In genomic region chr20:44120676-44121425, GRCh38 we compare ENCODE assay signal across 30 cellular contexts.
"Had no signal": no experiment of that assay in that cellular context is flagged by ENCODE, and none has a peak within 500 bp of the region (broad histone marks: within the 10 kb centered on the region; RNA-seq: fewer than 3 reads in every experiment).

No MANE protein-coding gene starts in this region.

- DNase-seq: activated CD4-positive, alpha-beta memory T cell treated with anti-CD3 and anti-CD28 coated beads, Interleukin-2, amount 10 ng/mL, durations not matched to agents 7 days and 5 days; activated CD4-positive, alpha-beta T cell treated with anti-CD3 and anti-CD28 coated beads for 1 hour; activated CD4-positive, alpha-beta T cell treated with anti-CD3 and anti-CD28 coated beads, Interleukin-2, amount 10 ng/mL, durations not matched to agents 7 days and 5 days; activated CD8-positive, alpha-beta memory T cell treated with anti-CD3 and anti-CD28 coated beads, Interleukin-2, amount 50 U/mL, for 48 hours; activated gamma-delta T cell; activated naive CD4-positive, alpha-beta T cell treated with anti-CD3 and anti-CD28 coated beads, Interleukin-2, amount 10 ng/mL, durations not matched to agents 7 days and 5 days; activated naive CD8-positive, alpha-beta T cell treated with anti-CD3 and anti-CD28 coated beads, Interleukin-2, amount 10 ng/mL, durations not matched to agents 7 days and 5 days; activated T-cell treated with anti-CD3 and anti-CD28 coated beads, Interleukin-2, amount 50 U/mL, for 24 hours; amniotic stem cell; brain microvascular endothelial cell; caudate nucleus; effector CD4-positive, alpha-beta T cell; hippocampal formation; kidney; lower lobe of right lung; mesendoderm; mucosa of descending colon; retina; stimulated activated CD4-positive, alpha-beta T cell treated with anti-CD3 and anti-CD28 coated beads, Interleukin-15, amount 100 ng/mL, for 24 hours; stimulated activated CD4-positive, alpha-beta T cell treated with anti-CD3 and anti-CD28 coated beads, Interleukin-2, amount 100 ng/mL, for 24 hours; stimulated activated naive B cell treated with anti-CD40 and anti-IgM and Interleukin-4, amounts not matched to agents 10 μg/mL and 1 μg/mL and 100 μg/mL, for 72 hours; stomach; T-helper 17 cell; T1000 had no signal

- H3K9me3 ChIP-seq: lower lobe of right lung, mucosa of descending colon, neutrophil, stomach, tibial nerve had no signal

- H3K36me3 ChIP-seq: brain microvascular endothelial cell, lower lobe of right lung, neutrophil, stomach, tibial nerve had no signal

- H3K27me3 ChIP-seq: brain microvascular endothelial cell had no signal

- ATAC-seq: lower lobe of right lung; mucosa of descending colon; SK-N-SH treated with all-trans-retinoic acid at 6 μM for 48 hours; stimulated activated naive B cell treated with anti-CD40 and anti-IgM and Interleukin-4, amounts not matched to agents 10 μg/mL and 1 μg/mL and 100 μg/mL, for 72 hours; T-helper 17 cell; WTC11 had no signal

- H3K4me1 ChIP-seq: lower lobe of right lung, tibial nerve had no signal

- H3K4me3 ChIP-seq: lower lobe of right lung, mucosa of descending colon, smooth muscle cell, stomach, tibial nerve had no signal

- H3K27ac ChIP-seq: brain microvascular endothelial cell, epithelial cell of prostate, lower lobe of right lung, neutrophil, tibial nerve had no signal
